In the genomic region with DNA sequence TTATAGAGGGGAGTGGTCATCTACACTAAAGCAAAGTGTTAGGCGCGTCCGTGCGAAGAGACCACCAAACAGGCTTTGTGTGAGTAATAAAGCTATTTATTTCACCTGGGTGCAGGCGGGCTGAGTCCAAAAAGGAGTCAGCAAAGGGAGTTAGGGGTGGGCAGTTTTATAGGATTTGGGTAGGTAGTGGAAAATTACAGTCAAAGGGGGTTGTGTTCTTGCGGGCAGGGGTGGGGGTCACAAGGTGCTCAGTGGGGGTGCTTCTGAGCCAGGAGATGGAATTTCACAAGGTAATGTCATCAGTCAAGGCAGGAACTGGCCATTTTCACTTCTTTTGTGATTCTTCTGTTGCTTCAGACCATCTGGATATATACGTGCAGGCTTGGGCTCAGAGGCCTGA, we compare ENCODE assay signal across 1 cellular context.
TF ChIP-seq lines count a peak whose summit lies in the region.

No MANE protein-coding gene starts in this region.

TF ChIP-seq in K562, 482 proteins besides CTCF, POLR2A, EP300 and RAD21:
- TF ChIP-seq JUND (IDR thresholded peaks at IDR 0.05; ENCODE audit: borderline replicate concordance, low read depth, low read length) (no peak), JUND (tag; IDR thresholded peaks at IDR 0.05; ENCODE audit: borderline replicate concordance, low read depth, low read length) (no peak), HMBOX1 (IDR thresholded peaks at IDR 0.05) (0 out of 2 replicates have a peak, but pooled peaks have one; percentile 8), CHD1 (IDR thresholded peaks at IDR 0.05; ENCODE audit: low read length) (peak; percentile 33), TEAD4 (IDR thresholded peaks at IDR 0.05; ENCODE audit: low read length) (no peak), TEAD4 (CRISPR knock-in tag; IDR thresholded peaks at IDR 0.05; ENCODE audit: borderline replicate concordance) (no peak)
